ENCODE assay signal across 8 cellular contexts in the genomic region with DNA sequence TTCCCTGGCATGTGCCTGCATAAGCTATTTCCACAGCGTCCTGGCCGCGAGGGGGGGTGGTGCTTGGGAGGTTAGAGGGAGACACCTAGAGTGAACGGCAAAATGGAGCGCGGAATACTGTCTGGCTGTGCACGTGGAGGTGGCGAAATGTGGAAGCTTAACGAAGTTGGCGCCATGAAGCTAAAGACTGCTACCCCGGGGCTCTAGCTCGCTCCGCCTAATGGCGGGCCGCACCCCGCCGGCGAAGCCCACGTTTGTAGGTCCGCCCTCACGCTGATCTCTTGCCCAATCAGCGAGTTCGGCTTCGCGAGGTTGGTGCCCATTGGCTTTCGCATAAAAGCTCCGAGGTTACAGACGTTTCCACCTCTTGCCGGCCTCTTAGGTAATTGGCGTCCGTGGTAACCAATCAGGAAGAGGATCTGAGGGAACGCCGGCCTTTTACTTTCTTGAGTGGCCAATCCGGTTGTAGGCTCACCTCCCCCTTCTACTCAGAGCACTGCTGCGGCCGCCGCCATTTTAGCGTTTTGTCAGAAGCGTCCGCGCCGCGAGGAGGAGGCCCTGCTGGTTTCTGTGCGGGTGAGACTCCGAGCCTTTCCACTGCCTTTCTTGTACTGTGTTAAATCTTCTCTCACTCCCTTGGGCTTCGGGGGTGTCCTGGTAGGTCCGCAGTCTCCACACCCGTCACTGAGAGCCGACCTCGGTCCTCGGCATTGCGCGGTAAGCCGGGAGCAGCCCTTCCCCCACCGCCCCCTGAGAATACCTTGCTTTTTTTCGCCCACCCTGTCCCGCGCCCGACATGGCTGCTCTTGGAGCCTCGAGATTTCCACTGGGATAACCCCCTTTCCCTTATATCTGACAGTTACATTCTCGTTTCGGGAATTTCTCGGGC. TPM values are rescaled to one million over a fixed set of nuclear protein-coding genes. Genes with fewer than 3 reads are reported as not detected.
DNase-seq lines count a peak whose midpoint lies in the region; ATAC-seq and TF ChIP-seq lines count a peak whose summit lies in the region.

A gene with protein sequence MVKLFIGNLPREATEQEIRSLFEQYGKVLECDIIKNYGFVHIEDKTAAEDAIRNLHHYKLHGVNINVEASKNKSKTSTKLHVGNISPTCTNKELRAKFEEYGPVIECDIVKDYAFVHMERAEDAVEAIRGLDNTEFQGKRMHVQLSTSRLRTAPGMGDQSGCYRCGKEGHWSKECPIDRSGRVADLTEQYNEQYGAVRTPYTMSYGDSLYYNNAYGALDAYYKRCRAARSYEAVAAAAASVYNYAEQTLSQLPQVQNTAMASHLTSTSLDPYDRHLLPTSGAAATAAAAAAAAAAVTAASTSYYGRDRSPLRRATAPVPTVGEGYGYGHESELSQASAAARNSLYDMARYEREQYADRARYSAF (plus strand): TSS at position 527 of the 889 bp plus-strand sequence. CDS start 1,009 bp downstream, outside the sequence.

- H3K36me3 ChIP-seq in upper lobe of right lung = peaks cover 40% of the 10 kb centered on the region

- peak within 1 kb of the TSS; percentile 78 for H3K4me3 ChIP-seq in upper lobe of right lung

- peak within 1 kb of the TSS; percentile 91 for H3K27ac Mint-ChIP-seq in T-helper 1 cell treated with Interleukin-12 subunit alpha and Interleukin-12 subunit beta and Interleukin-4 antibody, amounts not matched to agents 30 μg/mL and 1 μg/mL, for 36 hours

- DNase-seq in GM13977 (ENCODE audit: low spot score) (peak; percentile 97), NCI-H1694 (lab: John Stamatoyannopoulos, UW) (peak; percentile 97), amniotic stem cell (lab: John Stamatoyannopoulos, UW) (peak; percentile 99), left cardiac atrium (peak; percentile 97), posterior vena cava (ENCODE audit: low spot score) (peak; percentile 99), upper lobe of right lung (peak; percentile 96)

- H3K4me3 Mint-ChIP-seq in T-helper 1 cell treated with Interleukin-12 subunit alpha and Interleukin-12 subunit beta and Interleukin-4 antibody, amounts not matched to agents 30 μg/mL and 1 μg/mL, for 36 hours = peak within 1 kb of the TSS; percentile 88

- intact Hi-C loops in left cardiac atrium (cut with DNase I) (no loop called here), posterior vena cava (cut with DNase I) (no loop called here), upper lobe of right lung (cut with DNase I) (no loop called here)

- H3K9me3 Mint-ChIP-seq in T-helper 1 cell treated with Interleukin-12 subunit alpha and Interleukin-12 subunit beta and Interleukin-4 antibody, amounts not matched to agents 30 μg/mL and 1 μg/mL, for 36 hours = no peaks in the 10 kb centered on the region

- H3K36me3 Mint-ChIP-seq in T-helper 1 cell treated with Interleukin-12 subunit alpha and Interleukin-12 subunit beta and Interleukin-4 antibody, amounts not matched to agents 30 μg/mL and 1 μg/mL, for 36 hours (ENCODE audit: low read depth) = peaks cover 44% of the 10 kb centered on the region

- in situ Hi-C loops in GM13977 (cut with MboI; ENCODE audit: low pct_unique_long_range_greater_than_20kb, low sequenced_read_pairs, unreplicated experiment) = no loop called here

- ATAC-seq in HG02884 (IDR thresholded peaks at IDR 0.05; ENCODE audit: unreplicated experiment) = peak; percentile 91
- ATAC-seq in left cardiac atrium = peak; percentile 97 to 98
- ATAC-seq in upper lobe of right lung = peak; percentile 98

- TF ChIP-seq CTCF in GM13977 (IDR thresholded peaks at IDR 0.05; ENCODE audit: extremely low read depth, insufficient read depth, missing control alignments) = peak; percentile 1
- no peak for TF ChIP-seq CTCF in upper lobe of right lung (IDR thresholded peaks at IDR 0.05)

- no peaks in the 10 kb centered on the region for H3K27me3 ChIP-seq in upper lobe of right lung

- peaks cover 43% of the 10 kb centered on the region for H3K4me1 ChIP-seq in upper lobe of right lung

- H3K4me1 Mint-ChIP-seq in T-helper 1 cell treated with Interleukin-12 subunit alpha and Interleukin-12 subunit beta and Interleukin-4 antibody, amounts not matched to agents 30 μg/mL and 1 μg/mL, for 36 hours (ENCODE audit: low read depth) = peaks cover 57% of the 10 kb centered on the region

- H3K9me3 ChIP-seq in upper lobe of right lung = no peaks in the 10 kb centered on the region

- no peaks in the 10 kb centered on the region for H3K27me3 Mint-ChIP-seq in T-helper 1 cell treated with Interleukin-12 subunit alpha and Interleukin-12 subunit beta and Interleukin-4 antibody, amounts not matched to agents 30 μg/mL and 1 μg/mL, for 36 hours (ENCODE audit: low read depth)

- peak within 1 kb of the TSS; percentile 82 for H3K27ac ChIP-seq in upper lobe of right lung

RNA-seq across cellular contexts. Expression of the gene that starts here (rescaled TPM):
- 10 to 100 TPM; 63.6 to 76.7 TPM for total RNA-seq in left cardiac atrium
- total RNA-seq in posterior vena cava = 10 to 100 TPM; 63.4 to 68.9 TPM
- 98.9 TPM for total RNA-seq in upper lobe of right lung

Comparison
In these comparisons a context has a peak if more than half of its experiments do, and no peak if none do; other contexts are left out.
1. Peak in every context shown above with its lines: DNase-seq, ATAC-seq, H3K4me3 ChIP-seq and H3K27ac ChIP-seq.